Comparison of ENCODE assay signal across 16 cellular contexts in the genomic region with DNA sequence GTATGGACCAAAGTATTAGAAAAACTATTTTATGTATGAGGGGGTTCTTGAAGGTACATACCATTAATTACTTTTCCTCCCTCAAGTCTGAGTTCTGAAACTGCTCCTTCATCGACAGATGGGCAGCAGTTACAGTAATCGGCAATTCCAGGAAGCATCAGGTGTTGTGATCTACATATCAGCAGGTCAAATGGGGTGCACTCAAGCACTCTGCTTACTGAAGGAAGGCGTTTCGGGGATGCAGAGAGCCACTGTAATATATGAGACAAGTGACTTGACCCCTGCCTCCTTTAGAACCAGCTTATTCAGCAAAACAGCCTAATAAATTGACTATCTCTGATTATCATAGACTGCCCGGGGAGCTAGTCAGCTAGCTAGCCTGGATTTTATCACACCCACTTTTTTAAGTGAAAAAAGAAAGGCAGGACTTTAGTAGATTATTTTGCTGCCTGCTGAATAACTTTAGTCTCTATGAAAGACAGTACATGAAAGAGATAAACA. TPM values are rescaled to one million over a fixed set of nuclear protein-coding genes. Genes with fewer than 3 reads are reported as not detected.
DNase-seq lines count a peak whose midpoint lies in the region; ATAC-seq and TF ChIP-seq lines count a peak whose summit lies in the region.
"Had no signal": no experiment of that assay in that cellular context is flagged by ENCODE, and none has a peak within 500 bp of the region (broad histone marks: within the 10 kb centered on the region; RNA-seq: fewer than 3 reads in every experiment).

No MANE protein-coding gene starts in this region.

- no peak overlapping the region for H2AFZ ChIP-seq in DND-41 (ENCODE audit: low read depth, low read length)

- H3K79me2 ChIP-seq in DND-41 (ENCODE audit: insufficient read depth, low read length), result peaks cover 56% of the 10 kb centered on the region

- H3K36me3 Mint-ChIP-seq in activated CD4-positive, alpha-beta T cell treated with anti-CD3 and anti-CD28 coated beads, Interleukin-2, amount 10 ng/mL, durations not matched to agents 24 days and 14 days (ENCODE audit: low read depth), result peaks cover 66% of the 10 kb centered on the region
- peaks cover 96% of the 10 kb centered on the region for H3K36me3 Mint-ChIP-seq in activated T-helper 17 cell treated with anti-CD3 and anti-CD28 coated beads, Interleukin-2, amount 50 U/mL, for 72 hours (ENCODE audit: low read depth)
- H3K36me3 Mint-ChIP-seq in neural crest cell (ENCODE audit: low read depth), result peaks cover 7% of the 10 kb centered on the region
- H3K36me3 Mint-ChIP-seq in nephron progenitor cell (ENCODE audit: low read depth), result peaks cover 67% of the 10 kb centered on the region

- H3K4me1 ChIP-seq in DND-41 (ENCODE audit: insufficient read depth, low read length), result peaks cover 36% of the 10 kb centered on the region

- peak overlapping the region; percentile 25; the same call in 1 of the 2 replicates for H3K4me2 ChIP-seq in DND-41 (ENCODE audit: insufficient read depth, low read length)

- H3K4me3 ChIP-seq in DND-41 (ENCODE audit: low read depth in 1 of 2, low read length in 2 of 2), result peak overlapping the region in 1 of 2 experiments; percentile 13; a peak in 1 of 4 replicates
- H3K4me3 ChIP-seq: colonic mucosa, MG63, tibial artery had no signal

- H3K27me3 Mint-ChIP-seq in activated CD4-positive, alpha-beta T cell treated with anti-CD3 and anti-CD28 coated beads, Interleukin-2, amount 10 ng/mL, durations not matched to agents 24 days and 14 days, result no peaks in the 10 kb centered on the region
- H3K27me3 Mint-ChIP-seq in activated T-helper 17 cell treated with anti-CD3 and anti-CD28 coated beads, Interleukin-2, amount 50 U/mL, for 72 hours, result no peaks in the 10 kb centered on the region
- H3K27me3 Mint-ChIP-seq in neural crest cell (ENCODE audit: low read depth), result no peaks in the 10 kb centered on the region
- no peaks in the 10 kb centered on the region for H3K27me3 Mint-ChIP-seq in nephron progenitor cell (ENCODE audit: low read depth, poor library complexity)

- no peak overlapping the region for H3K27ac ChIP-seq in DND-41 (ENCODE audit: low read length)
- H3K27ac ChIP-seq: colonic mucosa, tibial artery had no signal

- H3K27me3 ChIP-seq in DND-41 (ENCODE audit: insufficient read depth, low read length, poor library complexity), result no peaks in the 10 kb centered on the region
- H3K27me3 ChIP-seq: colonic mucosa, MG63, tibial artery had no signal

- no peak for TF ChIP-seq CTCF in DND-41 (IDR thresholded peaks at IDR 0.05; ENCODE audit: borderline replicate concordance, extremely low read depth, low read length, poor library complexity, severe bottlenecking)
- TF ChIP-seq CTCF in neural crest cell (conservative IDR thresholded peaks at IDR 0.05), result no peak
- no peak for TF ChIP-seq CTCF in nephron progenitor cell (IDR thresholded peaks at IDR 0.05)

- H4K20me1 ChIP-seq in DND-41 (ENCODE audit: insufficient read depth, low read length), result peaks cover 55% of the 10 kb centered on the region

- peak overlapping the region; percentile 35 for H3K27ac Mint-ChIP-seq in activated CD4-positive, alpha-beta T cell treated with anti-CD3 and anti-CD28 coated beads, Interleukin-2, amount 10 ng/mL, durations not matched to agents 24 days and 14 days
- peak overlapping the region; percentile 32 for H3K27ac Mint-ChIP-seq in activated T-helper 17 cell treated with anti-CD3 and anti-CD28 coated beads, Interleukin-2, amount 50 U/mL, for 72 hours
- H3K27ac Mint-ChIP-seq in neural crest cell (ENCODE audit: unreplicated experiment), result no peak overlapping the region
- H3K27ac Mint-ChIP-seq in nephron progenitor cell, result no peak overlapping the region

- peaks cover 39% of the 10 kb centered on the region for H3K4me1 Mint-ChIP-seq in activated CD4-positive, alpha-beta T cell treated with anti-CD3 and anti-CD28 coated beads, Interleukin-2, amount 10 ng/mL, durations not matched to agents 24 days and 14 days
- H3K4me1 Mint-ChIP-seq in activated T-helper 17 cell treated with anti-CD3 and anti-CD28 coated beads, Interleukin-2, amount 50 U/mL, for 72 hours, result peaks cover 24% of the 10 kb centered on the region
- H3K4me1 Mint-ChIP-seq in neural crest cell, result peaks cover 38% of the 10 kb centered on the region
- peaks cover 42% of the 10 kb centered on the region for H3K4me1 Mint-ChIP-seq in nephron progenitor cell

- DNase-seq in activated CD4-positive, alpha-beta T cell treated with anti-CD3 and anti-CD28 coated beads, Interleukin-2, amount 10 ng/mL, durations not matched to agents 24 days and 14 days, result no peak
- no peak for DNase-seq in activated CD4-positive, alpha-beta T cell treated with anti-CD3 and anti-CD28 coated beads for 4 hours
- DNase-seq in DND-41 (no peak), neural crest cell (ENCODE audit: low read depth, low spot score) (no peak), nephron progenitor cell (no peak)
- DNase-seq: colonic mucosa, hippocampal formation, kidney, MG63, NCI-H187, NCI-H226, SW 1271, tibial artery had no signal

- no peaks in the 10 kb centered on the region for H3K9me3 ChIP-seq in DND-41 (ENCODE audit: insufficient read depth, low read length, severe bottlenecking)
- H3K9me3 ChIP-seq: colonic mucosa, MG63, tibial artery had no signal

- no peak for ATAC-seq in DND-41 (ENCODE audit: insufficient read depth, low read depth)
- no peak for ATAC-seq in activated T-helper 17 cell treated with anti-CD3 and anti-CD28 coated beads, Interleukin-2, amount 50 U/mL, for 72 hours (replicated peaks)
- ATAC-seq in GM18909 (IDR thresholded peaks at IDR 0.05; ENCODE audit: poor library complexity, unreplicated experiment), result no peak
- no peak for ATAC-seq in GM18858 (IDR thresholded peaks at IDR 0.05; ENCODE audit: unreplicated experiment)

- no peaks in the 10 kb centered on the region for H3K9me3 Mint-ChIP-seq in activated CD4-positive, alpha-beta T cell treated with anti-CD3 and anti-CD28 coated beads, Interleukin-2, amount 10 ng/mL, durations not matched to agents 24 days and 14 days
- no peaks in the 10 kb centered on the region for H3K9me3 Mint-ChIP-seq in activated T-helper 17 cell treated with anti-CD3 and anti-CD28 coated beads, Interleukin-2, amount 50 U/mL, for 72 hours
- H3K9me3 Mint-ChIP-seq in neural crest cell (no peaks in the 10 kb centered on the region), nephron progenitor cell (no peaks in the 10 kb centered on the region)

- peaks cover 78% of the 10 kb centered on the region for H3K36me3 ChIP-seq in DND-41 (ENCODE audit: insufficient read depth, low read length)

- H3K4me3 Mint-ChIP-seq in activated CD4-positive, alpha-beta T cell treated with anti-CD3 and anti-CD28 coated beads, Interleukin-2, amount 10 ng/mL, durations not matched to agents 24 days and 14 days, result peak overlapping the region; percentile 7
- peak overlapping the region; percentile 92 for H3K4me3 Mint-ChIP-seq in activated T-helper 17 cell treated with anti-CD3 and anti-CD28 coated beads, Interleukin-2, amount 50 U/mL, for 72 hours
- peak overlapping the region; percentile 69 for H3K4me3 Mint-ChIP-seq in neural crest cell
- no peak overlapping the region for H3K4me3 Mint-ChIP-seq in nephron progenitor cell

- H3K9ac ChIP-seq in DND-41 (ENCODE audit: low read depth, low read length), result no peak overlapping the region

- intact Hi-C loops in activated CD4-positive, alpha-beta T cell treated with anti-CD3 and anti-CD28 coated beads, Interleukin-2, amount 10 ng/mL, durations not matched to agents 24 days and 14 days (cut with micrococcal nuclease), result no loop called here

RNA-seq across cellular contexts. Expression of a gene that starts 4.2 kb away (rescaled TPM):
- total RNA-seq in activated CD4-positive, alpha-beta T cell treated with anti-CD3 and anti-CD28 coated beads, Interleukin-2, amount 10 ng/mL, durations not matched to agents 24 days and 14 days, result 46.2 TPM in 2 replicates
- 10 to 100 TPM; 35.8 to 40.1 TPM for total RNA-seq in activated T-helper 17 cell treated with anti-CD3 and anti-CD28 coated beads, Interleukin-2, amount 50 U/mL, for 72 hours
- 46.5 and 48.1 TPM in 2 replicates for total RNA-seq in neural crest cell

Comparison
In these comparisons a context has a peak if more than half of its experiments do, and no peak if none do; other contexts are left out.
1. H3K27ac Mint-ChIP-seq: peak in activated CD4-positive, alpha-beta T cell treated with anti-CD3 and anti-CD28 coated beads, Interleukin-2, amount 10 ng/mL, durations not matched to agents 24 days and 14 days (single experiment) and activated T-helper 17 cell treated with anti-CD3 and anti-CD28 coated beads, Interleukin-2, amount 50 U/mL, for 72 hours (single experiment); none in neural crest cell (single experiment) and nephron progenitor cell (single experiment).